Comparison of ENCODE assay signal across 11 cellular contexts in the genomic region with DNA sequence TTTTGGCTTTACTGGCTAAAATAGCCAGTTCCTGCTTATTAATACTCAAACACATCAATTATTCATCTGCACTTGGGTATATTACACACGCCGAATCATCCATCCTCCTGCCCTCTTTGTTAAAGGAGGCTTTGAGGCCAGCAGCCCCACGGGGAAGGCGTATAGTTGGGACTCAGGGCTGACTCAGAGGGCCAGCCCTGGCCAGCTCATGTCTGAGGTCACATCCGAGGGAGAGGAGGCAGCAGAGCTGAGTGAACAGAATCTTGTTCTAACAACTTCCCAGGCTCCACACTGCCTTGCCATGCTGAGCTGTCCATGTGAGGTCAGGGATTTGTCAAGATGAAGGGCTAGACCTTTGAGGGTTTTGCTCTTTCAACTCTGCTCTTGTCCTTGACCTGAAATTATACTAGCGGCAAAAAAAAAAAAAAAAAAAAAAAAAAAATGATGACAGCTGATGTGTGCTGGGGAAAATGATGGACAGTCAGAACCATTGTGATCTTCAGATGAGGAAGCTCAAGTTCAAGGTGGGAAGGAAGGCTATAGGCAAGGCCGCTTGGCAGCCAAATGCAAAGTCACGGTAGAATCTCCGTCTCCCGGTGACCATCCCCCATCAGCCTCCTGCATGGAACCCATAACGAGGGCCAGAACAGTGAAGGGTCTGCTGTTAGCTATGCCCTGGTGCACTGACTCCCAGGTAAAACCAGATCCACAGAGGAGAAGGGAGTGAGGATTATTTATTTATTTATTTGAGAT. TPM values are rescaled to one million over a fixed set of nuclear protein-coding genes. Genes with fewer than 3 reads are reported as not detected.
DNase-seq lines count a peak whose midpoint lies in the region; ATAC-seq and TF ChIP-seq lines count a peak whose summit lies in the region.
"Had no signal": no experiment of that assay in that cellular context is flagged by ENCODE, and none has a peak within 500 bp of the region (broad histone marks: within the 10 kb centered on the region; RNA-seq: fewer than 3 reads in every experiment).

No MANE protein-coding gene starts in this region.

- BruUV-seq in Caco-2 (replicated peaks; lab: Mats Ljungman, UMichigan), result no TSS peak

- no peaks in the 10 kb centered on the region for H3K4me1 ChIP-seq in Caco-2

- no peak for TF ChIP-seq CTCF in retinal pigment epithelial cell (conservative IDR thresholded peaks at IDR 0.05; ENCODE audit: low read depth, low read length)
- no peak for TF ChIP-seq CTCF in Caco-2 (IDR thresholded peaks at IDR 0.05; ENCODE audit: insufficient read depth in 1 of 2, low read depth in 1 of 2, low read length in 1 of 2, severe bottlenecking in 1 of 2, unreplicated experiment in 1 of 2)

- peaks cover 2% of the 10 kb centered on the region for H3K27me3 Mint-ChIP-seq in Caco-2 (ENCODE audit: insufficient read depth, unreplicated experiment)

- no peaks in the 10 kb centered on the region for H3K36me3 ChIP-seq in Caco-2 (ENCODE audit: control insufficient read depth, insufficient read depth, low read length)

- CTCF ChIA-PET in Caco-2 (lab: Charles Lee), result no interaction called here

- no peaks in the 10 kb centered on the region for H3K36me3 Mint-ChIP-seq in Caco-2 (ENCODE audit: insufficient read depth, unreplicated experiment)

- POLR2A ChIA-PET in Caco-2 (lab: Charles Lee), result no interaction called here

- H3K27ac Mint-ChIP-seq in Caco-2 (ENCODE audit: unreplicated experiment), result no peak overlapping the region

- no peak overlapping the region for H3K4me3 Mint-ChIP-seq in Caco-2 (ENCODE audit: unreplicated experiment)

- no peaks in the 10 kb centered on the region for H3K4me1 Mint-ChIP-seq in Caco-2 (ENCODE audit: low read depth, unreplicated experiment)

- H3K9me3 ChIP-seq in Caco-2, result no peaks in the 10 kb centered on the region

- no peak for ATAC-seq in HG03097 (IDR thresholded peaks at IDR 0.05; ENCODE audit: low FRiP score, unreplicated experiment)

- H3K9me3 Mint-ChIP-seq in Caco-2 (ENCODE audit: unreplicated experiment), result peaks cover 9% of the 10 kb centered on the region

- H3K27me3 ChIP-seq in Caco-2 (replicated peaks; ENCODE audit: control insufficient read depth, insufficient read depth, low read length), result no peaks in the 10 kb centered on the region

- DNase-seq in activated CD8-positive, alpha-beta memory T cell treated with anti-CD3 and anti-CD28 coated beads, Interleukin-2, amount 50 U/mL, for 48 hours, result peak; percentile 60
- no peak for DNase-seq in activated CD8-positive, alpha-beta memory T cell treated with anti-CD3 and anti-CD28 coated beads for 24 hours
- DNase-seq in NCI-H226 (peak; percentile 94), erythroblast (lab: John Stamatoyannopoulos, UW) (peak; percentile 58 to 78), retinal pigment epithelial cell (ENCODE audit: low read depth) (peak; percentile 42), Caco-2 (no peak), RPMI8226 (no peak)
- DNase-seq: activated naive CD4-positive, alpha-beta T cell treated with Interleukin-2 at 50 U/mL for 16 hours; NCI-H526 treated with DMSO at 0.1 percent for 48 hours; stimulated activated naive CD4-positive, alpha-beta T cell had no signal

- H3K4me3 ChIP-seq in retinal pigment epithelial cell (ENCODE audit: low read length) (no peak overlapping the region), Caco-2 (ENCODE audit: low read depth, low read length) (no peak overlapping the region)

- intact Hi-C loops in Caco-2 (cut with micrococcal nuclease; ENCODE audit: unreplicated experiment), result no loop called here

- no peak for TF ChIP-seq POLR2A in erythroblast (IDR thresholded peaks at IDR 0.05; ENCODE audit: low read length)

RNA-seq across cellular contexts. Expression of a gene that starts 12.5 kb away (rescaled TPM):
- total RNA-seq in Caco-2 (2022), result 71.6 and 78.0 TPM in 2 replicates

RNA-seq across cellular contexts. Expression of a gene that starts 38.7 kb away (rescaled TPM):
- 350 and 392 TPM in 2 replicates for total RNA-seq in Caco-2 (2022)

Comparison
In these comparisons a context has a peak if more than half of its experiments do, and no peak if none do; other contexts are left out.
1. DNase-seq: peak in activated CD8-positive, alpha-beta memory T cell treated with anti-CD3 and anti-CD28 coated beads, Interleukin-2, amount 50 U/mL, for 48 hours (single experiment), NCI-H226 (single experiment), erythroblast (2 of 2) and retinal pigment epithelial cell (single experiment); none in activated CD8-positive, alpha-beta memory T cell treated with anti-CD3 and anti-CD28 coated beads for 24 hours (single experiment), Caco-2 (0 of 2) and RPMI8226 (single experiment).